11 cellular contexts compared by ENCODE assay signal in the genomic region with DNA sequence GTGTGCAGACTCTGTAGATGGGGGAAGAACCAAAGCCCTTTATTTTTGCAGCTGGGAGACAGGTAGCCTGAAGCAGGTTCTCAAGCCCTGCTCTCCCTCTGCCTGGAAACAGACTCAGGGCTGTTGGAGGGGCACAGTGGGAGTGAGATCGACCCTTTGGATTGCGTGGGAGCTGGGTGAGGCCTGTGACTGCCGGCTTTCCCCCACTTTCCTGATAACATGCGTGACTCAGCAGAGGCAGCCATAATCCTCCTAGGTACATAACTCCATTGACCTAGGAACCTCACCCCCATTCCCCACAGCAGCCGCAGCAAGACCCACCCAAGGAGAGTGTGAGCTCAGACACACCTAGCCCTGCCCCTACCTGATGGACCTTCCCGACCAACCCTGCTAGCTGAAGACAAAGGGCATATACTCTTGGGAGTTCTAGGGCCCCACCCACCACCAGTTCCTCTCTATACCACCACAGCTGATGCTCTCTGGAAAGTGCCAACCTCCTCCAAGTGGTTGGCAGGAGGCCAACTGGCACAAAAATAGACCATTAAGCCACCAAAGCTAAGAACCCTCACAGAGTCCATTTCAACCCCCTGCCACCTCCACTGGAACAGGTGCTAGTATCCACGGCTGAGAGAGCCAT. TPM values are rescaled to one million over a fixed set of nuclear protein-coding genes. Genes with fewer than 3 reads are reported as not detected.
"Had no signal": no experiment of that assay in that cellular context is flagged by ENCODE, and none has a peak within 500 bp of the region (broad histone marks: within the 10 kb centered on the region; RNA-seq: fewer than 3 reads in every experiment).

No MANE protein-coding gene starts in this region.

RNA-seq across cellular contexts. Expression of a gene that starts 47.0 kb away (rescaled TPM):
- total RNA-seq: activated CD4-positive, alpha-beta memory T cell treated with anti-CD3 and anti-CD28 coated beads, Interleukin-2, amount 10 ng/mL, durations not matched to agents 7 days and 5 days; activated CD4-positive, alpha-beta T cell treated with anti-CD3 and anti-CD28 coated beads, Interleukin-2, amount 10 ng/mL, durations not matched to agents 24 days and 14 days; activated naive CD4-positive, alpha-beta T cell treated with anti-CD3 and anti-CD28 coated beads for 36 hours; activated naive CD8-positive, alpha-beta T cell treated with anti-CD3 and anti-CD28 coated beads, Interleukin-2, amount 10 ng/mL, durations not matched to agents 7 days and 5 days; activated T-cell treated with anti-CD3 and anti-CD28 coated beads, Interleukin-2, amount 50 U/mL, for 72 hours; breast epithelium; kidney epithelial cell; lung; mesenteric fat pad; natural killer cell had no signal
- polyA plus RNA-seq: immature natural killer cell had no signal
